In genomic region chr1:151570819-151571218, GRCh38 we compare ENCODE assay signal across 24 cellular contexts. TPM values are rescaled to one million over a fixed set of nuclear protein-coding genes. Genes with fewer than 3 reads are reported as not detected.
DNase-seq lines count a peak whose midpoint lies in the region; ATAC-seq, FAIRE-seq and TF ChIP-seq lines count a peak whose summit lies in the region.
"Had no signal": no experiment of that assay in that cellular context is flagged by ENCODE, and none has a peak within 500 bp of the region (broad histone marks: within the 10 kb centered on the region; RNA-seq: fewer than 3 reads in every experiment).

No MANE protein-coding gene starts in this region.

- WGBS in pancreas, 2 donors, result 30 to 53% methylated on average over 1 of the region's 1 CpG

- H3K27me3 ChIP-seq in RWPE2 (ENCODE audit: insufficient read depth, poor library complexity, severe bottlenecking) (no peaks in the 10 kb centered on the region), pancreas (no peaks in the 10 kb centered on the region), GM23338 (ENCODE audit: insufficient read depth) (no peaks in the 10 kb centered on the region)
- H3K27me3 ChIP-seq: BLaER1, suprapubic skin had no signal

- H2AFZ ChIP-seq in GM23338, result no peak overlapping the region

- H3K36me3 ChIP-seq in RWPE2 (ENCODE audit: low read depth), result peaks cover 92% of the 10 kb centered on the region
- peaks cover 3 to 41% (median 9%) of the 10 kb centered on the region in 3 donors for H3K36me3 ChIP-seq in pancreas
- peaks cover 17% of the 10 kb centered on the region; the same call in 1 of the 2 replicates for H3K36me3 ChIP-seq in GM23338 (ENCODE audit: insufficient read depth)
- H3K36me3 ChIP-seq: BLaER1 had no signal

- intact Hi-C loops in pancreas (cut with DNase I), result no loop called here

- TF ChIP-seq CTCF in RWPE2 (IDR thresholded peaks at IDR 0.05; ENCODE audit: poor library complexity, severe bottlenecking), result no peak
- no peak for TF ChIP-seq CTCF in pancreas (IDR thresholded peaks at IDR 0.05)
- no peak for TF ChIP-seq CTCF in GM23338 (conservative IDR thresholded peaks at IDR 0.05; ENCODE audit: low read depth in 2 of 2)

- H3K27ac ChIP-seq in RWPE2 (ENCODE audit: poor library complexity, severe bottlenecking), result peak overlapping the region; percentile 73
- no peak overlapping the region for H3K27ac ChIP-seq in pancreas
- no peak overlapping the region for H3K27ac ChIP-seq in GM23338 (ENCODE audit: low read depth)
- H3K27ac ChIP-seq: BLaER1, WERI-Rb-1 had no signal

- H3K4me1 Mint-ChIP-seq in GM23338, result peaks cover 7% of the 10 kb centered on the region
- H3K4me1 Mint-ChIP-seq: natural killer cell had no signal

- H3K27me3 Mint-ChIP-seq in GM23338 (ENCODE audit: insufficient read depth, low read depth, poor library complexity), result no peaks in the 10 kb centered on the region
- H3K27me3 Mint-ChIP-seq: activated CD4-positive, alpha-beta T cell treated with anti-CD3 and anti-CD28 coated beads, Interleukin-2, amount 10 ng/mL, durations not matched to agents 7 days and 5 days had no signal

- no peak overlapping the region for H3K4me3 ChIP-seq in RWPE2 (ENCODE audit: severe bottlenecking)
- H3K4me3 ChIP-seq in pancreas, result no peak overlapping the region
- no peak overlapping the region for H3K4me3 ChIP-seq in GM23338
- H3K4me3 ChIP-seq: BLaER1, smooth muscle cell, suprapubic skin had no signal

- H3K9me3 ChIP-seq in RWPE2 (ENCODE audit: severe bottlenecking), result no peaks in the 10 kb centered on the region
- no peaks in the 10 kb centered on the region for H3K9me3 ChIP-seq in pancreas
- H3K9me3 ChIP-seq: BLaER1, suprapubic skin had no signal

- FAIRE-seq in pancreas (lab: Jason Lieb, UNC), result no peak

- no peak overlapping the region for H3K4me3 Mint-ChIP-seq in GM23338
- H3K4me3 Mint-ChIP-seq: activated CD4-positive, alpha-beta T cell treated with anti-CD3 and anti-CD28 coated beads, Interleukin-2, amount 10 ng/mL, durations not matched to agents 7 days and 5 days; natural killer cell; stimulated activated effector memory CD8-positive, alpha-beta T cell treated with anti-CD3 and anti-CD28 coated beads, Interleukin-12 subunit alpha, Interleukin-12 subunit beta, amount 100 ng/mL, for 72 hours; T-helper 2 cell treated with Interferon-gamma antibody and Interleukin-4, amounts not matched to agents 5 μg/mL and 100 μg/mL, for 36 hours had no signal

- ATAC-seq in RWPE2 (ENCODE audit: low read depth), result no peak
- ATAC-seq in pancreas, result peak in 3 of 4 donors; percentile 43 to 67 (median 54)
- ATAC-seq in GM23338, result no peak
- ATAC-seq: natural killer cell; stimulated activated effector memory CD8-positive, alpha-beta T cell treated with anti-CD3 and anti-CD28 coated beads, Interleukin-12 subunit alpha, Interleukin-12 subunit beta, amount 100 ng/mL, for 72 hours had no signal

- no peak overlapping the region for H3K27ac Mint-ChIP-seq in GM23338
- H3K27ac Mint-ChIP-seq: activated CD4-positive, alpha-beta T cell treated with anti-CD3 and anti-CD28 coated beads, Interleukin-2, amount 10 ng/mL, durations not matched to agents 7 days and 5 days; natural killer cell; stimulated activated effector memory CD8-positive, alpha-beta T cell treated with anti-CD3 and anti-CD28 coated beads, Interleukin-12 subunit alpha, Interleukin-12 subunit beta, amount 100 ng/mL, for 72 hours; T-helper 2 cell treated with Interferon-gamma antibody and Interleukin-4, amounts not matched to agents 5 μg/mL and 100 μg/mL, for 36 hours had no signal

- no peaks in the 10 kb centered on the region for H4K20me1 ChIP-seq in GM23338 (replicated peaks; ENCODE audit: insufficient read depth)
- H4K20me1 ChIP-seq: BLaER1 had no signal

- H3K79me2 ChIP-seq in GM23338 (replicated peaks; ENCODE audit: insufficient read depth), result no peaks in the 10 kb centered on the region

- H3K9me3 Mint-ChIP-seq in GM23338, result no peaks in the 10 kb centered on the region
- H3K9me3 Mint-ChIP-seq: activated CD4-positive, alpha-beta T cell treated with anti-CD3 and anti-CD28 coated beads, Interleukin-2, amount 10 ng/mL, durations not matched to agents 7 days and 5 days; natural killer cell; stimulated activated effector memory CD8-positive, alpha-beta T cell treated with anti-CD3 and anti-CD28 coated beads, Interleukin-12 subunit alpha, Interleukin-12 subunit beta, amount 100 ng/mL, for 72 hours; T-helper 2 cell treated with Interferon-gamma antibody and Interleukin-4, amounts not matched to agents 5 μg/mL and 100 μg/mL, for 36 hours had no signal

- DNase-seq in NCI-H82 (lab: John Stamatoyannopoulos, UW), result peak; percentile 43
- no peak for DNase-seq in NCI-H82 treated with DMSO at 0.1 percent for 48 hours (lab: John Stamatoyannopoulos, UW; ENCODE audit: unreplicated experiment)
- DNase-seq in NCI-H2081 treated with DMSO at 0.1 percent for 48 hours (lab: John Stamatoyannopoulos, UW), result peak; percentile 70
- no peak for DNase-seq in RWPE2 (ENCODE audit: low spot score)
- peak in 3 of 6 donors; percentile 31 to 52 (median 34) for DNase-seq in pancreas
- DNase-seq in HCEC 1CT, result no peak
- no peak for DNase-seq in ureter (ENCODE audit: low spot score)
- no peak for DNase-seq in GM23338 (ENCODE audit: low spot score)
- DNase-seq: ACHN; activated CD4-positive, alpha-beta T cell treated with anti-CD3 and anti-CD28 coated beads, Interleukin-2, amount 10 ng/mL, durations not matched to agents 7 days and 5 days; activated naive CD4-positive, alpha-beta T cell; activated T-cell treated with anti-CD3 and anti-CD28 coated beads, Interleukin-2, amount 50 U/mL, for 48 hours; cortex of kidney; islet precursor cell; midbrain; natural killer cell; RPMI8226; WERI-Rb-1 had no signal

- H3K4me1 ChIP-seq in RWPE2 (ENCODE audit: insufficient read depth, poor library complexity, severe bottlenecking) (peaks cover 47% of the 10 kb centered on the region), pancreas (peaks cover 0 to 5% (median 0%) of the 10 kb centered on the region in 3 donors), GM23338 (ENCODE audit: insufficient read depth) (no peaks in the 10 kb centered on the region)
- H3K4me1 ChIP-seq: BLaER1 had no signal

- H3F3A ChIP-seq in GM23338 (replicated peaks; ENCODE audit: low read depth), result no peaks in the 10 kb centered on the region

- H3K9me2 ChIP-seq in GM23338 (ENCODE audit: insufficient read depth), result no peaks in the 10 kb centered on the region

- peaks cover 13% of the 10 kb centered on the region for H3K36me3 Mint-ChIP-seq in GM23338 (ENCODE audit: low read depth)
- H3K36me3 Mint-ChIP-seq: natural killer cell; stimulated activated effector memory CD8-positive, alpha-beta T cell treated with anti-CD3 and anti-CD28 coated beads, Interleukin-12 subunit alpha, Interleukin-12 subunit beta, amount 100 ng/mL, for 72 hours had no signal

- no peak overlapping the region for H3K4me2 ChIP-seq in GM23338
- H3K4me2 ChIP-seq: BLaER1, smooth muscle cell had no signal

TF ChIP-seq in GM23338, 12 proteins besides CTCF, POLR2A, EP300 and RAD21 (continues in another document):
- TF ChIP-seq EZH2phosphoT487 (IDR thresholded peaks at IDR 0.05; ENCODE audit: unreplicated experiment) (no peak), EZH2 (IDR thresholded peaks at IDR 0.05; ENCODE audit: low read depth, unreplicated experiment) (no peak), REST (IDR thresholded peaks at IDR 0.05; ENCODE audit: unreplicated experiment) (no peak), POLR2AphosphoS5 (IDR thresholded peaks at IDR 0.05; ENCODE audit: low read depth) (no peak), NANOG (IDR thresholded peaks at IDR 0.05; ENCODE audit: borderline replicate concordance) (no peak), JUNB (IDR thresholded peaks at IDR 0.05; ENCODE audit: unreplicated experiment) (no peak)

RNA-seq across cellular contexts. Expression of gene TUFT1, which starts 30.7 kb away (rescaled TPM):
- total RNA-seq in pancreas (10 to 100 TPM in 5 of 6 donors, 1 to 10 TPM in 1; 8.2 to 16.1 (median 11.6) TPM), ureter (29.5 TPM)
- polyA plus RNA-seq in pancreas (1 to 10 TPM; 7.1 to 8.5 TPM), GM23338 (2016; fragmentation: Nextera tagmentation; extraction: Ambion mirVana) (5.6 and 6.0 TPM in 2 replicates)
- total RNA-seq in GM23338 (2014; rRNA removed; shearing (Covaris generic)), result 10.4 and 11.9 TPM in 2 replicates

RNA-seq across cellular contexts. Expression of gene SNX27, which starts 41.0 kb away (rescaled TPM):
- 10 to 100 TPM; 10.2 to 23.4 (median 13.0) TPM for total RNA-seq in pancreas
- polyA plus RNA-seq in pancreas, result 1 to 10 TPM; 5.9 to 6.5 TPM
- 48.9 TPM for total RNA-seq in ureter
- 58.6 and 59.7 TPM in 2 replicates for total RNA-seq in GM23338 (2014; rRNA removed; shearing (Covaris generic))
- 34.0 and 40.6 TPM in 2 replicates for polyA plus RNA-seq in GM23338 (2016; fragmentation: Nextera tagmentation; extraction: Ambion mirVana)

RNA-seq across cellular contexts. Expression of gene CGN, which starts 59.6 kb away (rescaled TPM):
- total RNA-seq in pancreas (10 to 100 TPM; 26.9 to 47.5 (median 35.8) TPM), ureter (67.4 TPM)
- polyA plus RNA-seq in pancreas (10 to 100 TPM; 40.6 to 63.2 TPM), GM23338 (2016; fragmentation: Nextera tagmentation; extraction: Ambion mirVana) (11.8 and 13.9 TPM in 2 replicates)
- 37.0 and 46.1 TPM in 2 replicates for total RNA-seq in GM23338 (2014; rRNA removed; shearing (Covaris generic))
- total RNA-seq: osteoblast had no signal

Comparison
In these comparisons a context has a peak if more than half of its experiments do, and no peak if none do; other contexts are left out.
1. DNase-seq: peak in NCI-H82 (single experiment) and NCI-H2081 treated with DMSO at 0.1 percent for 48 hours (single experiment); none in NCI-H82 treated with DMSO at 0.1 percent for 48 hours (single experiment), RWPE2 (single experiment), HCEC 1CT (single experiment), ureter (single experiment) and GM23338 (single experiment).
2. ATAC-seq: peak in pancreas (3 of 4); none in RWPE2 (single experiment) and GM23338 (single experiment).